In genomic region chr17:68623811-68624210, GRCh38 we compare ENCODE assay signal across 28 cellular contexts. TPM values are rescaled to one million over a fixed set of nuclear protein-coding genes. Genes with fewer than 3 reads are reported as not detected.
DNase-seq lines count a peak whose midpoint lies in the region; ATAC-seq and TF ChIP-seq lines count a peak whose summit lies in the region.
"Had no signal": no experiment of that assay in that cellular context is flagged by ENCODE, and none has a peak within 500 bp of the region (broad histone marks: within the 10 kb centered on the region; RNA-seq: fewer than 3 reads in every experiment).

No MANE protein-coding gene starts in this region.

- H2BK120ac ChIP-seq in trophoblast cell (ENCODE audit: insufficient read depth, low read length, poor library complexity): no peak overlapping the region

- H3K23ac ChIP-seq in trophoblast cell (ENCODE audit: low read length): no peak overlapping the region

- no peak overlapping the region for H4K12ac ChIP-seq in trophoblast cell (ENCODE audit: low read depth, low read length)

- H2BK5ac ChIP-seq in trophoblast cell (ENCODE audit: low read depth, low read length, poor library complexity): no peak overlapping the region

- no peaks in the 10 kb centered on the region for H3K79me2 ChIP-seq in trophoblast cell (ENCODE audit: control insufficient read depth, insufficient read depth, low read length, poor library complexity)

- no peak overlapping the region for H3K14ac ChIP-seq in trophoblast cell (ENCODE audit: low read length)

- WGBS in trophoblast cell (ENCODE audit: extremely low coverage, insufficient coverage, insufficient read length): no CpG with 5 or more reads among the region's 7 CpGs
- WGBS in adrenal gland, 4 donors: 77 to 81% (median 79%) methylated on average over 7 of the region's 7 CpGs

- H3K4me2 ChIP-seq in trophoblast cell (ENCODE audit: low read length): no peak overlapping the region
- H3K4me2 ChIP-seq: BLaER1 had no signal

- H3K4me3 ChIP-seq in AG10803 (ENCODE audit: low read length) (no peak overlapping the region), SJCRH30 (no peak overlapping the region), trophoblast cell (ENCODE audit: low read depth, low read length) (no peak overlapping the region), adrenal gland (no peak overlapping the region)
- H3K4me3 ChIP-seq: BLaER1, GM12878 had no signal

- H3K27ac ChIP-seq in SJCRH30 (peak overlapping the region; percentile 50; the same call in 1 of the 2 replicates), trophoblast cell (ENCODE audit: low read depth, low read length) (no peak overlapping the region), adrenal gland (no peak overlapping the region)
- H3K27ac ChIP-seq: BLaER1 had no signal

- no peak for TF ChIP-seq POLR2A in adrenal gland (IDR thresholded peaks at IDR 0.05)

- no peak overlapping the region for H2AFZ ChIP-seq in trophoblast cell (ENCODE audit: insufficient read depth, low read length, poor library complexity)

- TF ChIP-seq CTCF in AG10803 (conservative IDR thresholded peaks at IDR 0.05; ENCODE audit: low read length): no peak
- TF ChIP-seq CTCF in adrenal gland (IDR thresholded peaks at IDR 0.05): no peak

- H3K9me3 ChIP-seq in SJCRH30 (replicated peaks) (no peaks in the 10 kb centered on the region), trophoblast cell (ENCODE audit: insufficient read depth, low read depth, low read length) (no peaks in the 10 kb centered on the region), adrenal gland (replicated peaks in 1 of 3) (no peaks in the 10 kb centered on the region)
- H3K9me3 ChIP-seq: BE2C, BLaER1 had no signal

- H3K4me1 ChIP-seq in SJCRH30 (peaks cover 30% of the 10 kb centered on the region), trophoblast cell (ENCODE audit: control insufficient read depth in 1 of 2, insufficient read depth in 2 of 2, low read length in 2 of 2) (peaks cover 4 to 8% of the 10 kb centered on the region in 2 experiments), adrenal gland (replicated peaks in 1 of 2) (no peaks in the 10 kb centered on the region)
- H3K4me1 ChIP-seq: BE2C, BLaER1 had no signal

- no peak for ATAC-seq in GM18858 (IDR thresholded peaks at IDR 0.05; ENCODE audit: unreplicated experiment)
- ATAC-seq: GM12878 had no signal

- peak; percentile 33 for DNase-seq in AG10803 (ENCODE audit: low read depth)
- DNase-seq in SJCRH30: no peak
- DNase-seq in trophoblast cell: peak; percentile 65 to 90
- DNase-seq in LoVo (ENCODE audit: low spot score): no peak
- no peak for DNase-seq in NCI-H524 (lab: John Stamatoyannopoulos, UW)
- no peak for DNase-seq in adrenal gland
- DNase-seq: 8988T; ACHN; BE2C; C1 segment of cervical spinal cord; CD4-positive, alpha-beta memory T cell; CD4-positive, CD25-positive, alpha-beta regulatory T cell; CD8-positive, alpha-beta memory T cell; COR-L47; DMS 273 treated with DMSO at 0.1 percent for 48 hours; DMS153; DMS53; DMS79; DND-41; EL; GDM1 had no signal

- H3K27me3 ChIP-seq in SJCRH30: no peaks in the 10 kb centered on the region
- no peaks in the 10 kb centered on the region for H3K27me3 ChIP-seq in trophoblast cell (ENCODE audit: insufficient read depth, low read length)
- H3K27me3 ChIP-seq in adrenal gland: no peaks in the 10 kb centered on the region
- H3K27me3 ChIP-seq: BLaER1 had no signal

- no peak overlapping the region for H3K18ac ChIP-seq in trophoblast cell (ENCODE audit: low read length)

- H3K79me1 ChIP-seq in trophoblast cell (ENCODE audit: low read length): no peaks in the 10 kb centered on the region

- no peak overlapping the region for H4K91ac ChIP-seq in trophoblast cell (ENCODE audit: low read depth, low read length)

- H3K4ac ChIP-seq in trophoblast cell (ENCODE audit: low read depth, low read length): no peak overlapping the region

- no peak overlapping the region for H2AK5ac ChIP-seq in trophoblast cell (ENCODE audit: low read length)

- intact Hi-C loops in adrenal gland (cut with DNase I): no loop called here

- no peak overlapping the region for H2BK12ac ChIP-seq in trophoblast cell (ENCODE audit: low read length)

- H4K8ac ChIP-seq in trophoblast cell (ENCODE audit: low read depth, low read length): no peak overlapping the region

- H3K9ac ChIP-seq in trophoblast cell (ENCODE audit: low read length): no peak overlapping the region
- H3K9ac ChIP-seq: BLaER1 had no signal

- H3K36me3 ChIP-seq in SJCRH30 (no peaks in the 10 kb centered on the region), trophoblast cell (ENCODE audit: control insufficient read depth in 1 of 2, insufficient read depth in 2 of 2, low read length in 2 of 2) (no peaks in the 10 kb centered on the region), adrenal gland (replicated peaks in 1 of 2) (no peaks in the 10 kb centered on the region)
- H3K36me3 ChIP-seq: BE2C, BLaER1 had no signal

RNA-seq across cellular contexts. Expression of gene FAM20A, which starts 22.6 kb away (rescaled TPM):
- total RNA-seq in SJCRH30 (2014; rRNA removed; shearing (Covaris generic)): 0.86 and 1.0 TPM in 2 replicates
- polyA plus RNA-seq in trophoblast cell (2013): 15.7 and 19.5 TPM in 2 replicates
- 10 to 100 TPM in 3 of 8 donors, 1 to 10 TPM in 5; 1.2 to 25.9 (median 8.1) TPM for total RNA-seq in adrenal gland
- 10 to 100 TPM in 2 of 3 donors, 1 to 10 TPM in 1; 4.1 to 15.2 (median 12.0) TPM for polyA plus RNA-seq in adrenal gland
- total RNA-seq: A673; CD4-positive, alpha-beta memory T cell; CD4-positive, CD25-positive, alpha-beta regulatory T cell; CD8-positive, alpha-beta memory T cell; Daoy; G401; GM12878 had no signal
- polyA plus RNA-seq: AG04450 had no signal

Comparison
In these comparisons a context has a peak if more than half of its experiments do, and no peak if none do; other contexts are left out.
1. DNase-seq: peak in AG10803 (single experiment) and trophoblast cell (2 of 2); none in SJCRH30 (0 of 2), LoVo (single experiment), NCI-H524 (0 of 2) and adrenal gland (0 of 7).